Comparison of ENCODE assay signal across 1 cellular context in genomic region chr17:2972749-2973148, GRCh38.
TF ChIP-seq lines count a peak whose summit lies in the region.

No MANE protein-coding gene starts in this region.

TF ChIP-seq in HepG2, 621 proteins besides CTCF, POLR2A, EP300 and RAD21 (continued from another document):
- TF ChIP-seq THAP11 (CRISPR knock-in tag; IDR thresholded peaks at IDR 0.05), result no peak
